In genomic region chr2:74001121-74001520, GRCh38 we compare ENCODE assay signal across 9 cellular contexts. TPM values are rescaled to one million over a fixed set of nuclear protein-coding genes. Genes with fewer than 3 reads are reported as not detected.
DNase-seq lines count a peak whose midpoint lies in the region; ATAC-seq and TF ChIP-seq lines count a peak whose summit lies in the region.
"Had no signal": no experiment of that assay in that cellular context is flagged by ENCODE, and none has a peak within 500 bp of the region (broad histone marks: within the 10 kb centered on the region; RNA-seq: fewer than 3 reads in every experiment).

No MANE protein-coding gene starts in this region.

- H3K4me1 Mint-ChIP-seq in activated B cell treated with CpG ODN at 0.5 μM for 24 hours: peaks cover 75% of the 10 kb centered on the region

- ATAC-seq in activated B cell treated with CpG ODN at 0.5 μM for 24 hours (ENCODE audit: low read depth) (no peak), HG03457 (IDR thresholded peaks at IDR 0.05; ENCODE audit: unreplicated experiment) (no peak), GM21737 (IDR thresholded peaks at IDR 0.05; ENCODE audit: unreplicated experiment) (no peak)

- peak; percentile 40 for DNase-seq in stimulated activated CD4-positive, alpha-beta T cell treated with anti-CD3 and anti-CD28 coated beads, Interleukin-1b, Interleukin-23, amount 100 ng/mL, for 48 hours
- no peak for DNase-seq in stimulated activated CD4-positive, alpha-beta T cell treated with anti-CD3 and anti-CD28 coated beads, Interleukin-4, amount 100 ng/mL, for 1 hour
- DNase-seq in activated B cell treated with CpG ODN at 0.5 μM for 24 hours (no peak), kidney tubule cell (ENCODE audit: low spot score) (peak; percentile 78), SHP77 (lab: John Stamatoyannopoulos, UW) (no peak), NCI-H1092 treated with DMSO at 0.1 percent for 48 hours (lab: John Stamatoyannopoulos, UW) (no peak)
- DNase-seq: NCI-H1694 had no signal

- CTCF ChIA-PET in activated B cell treated with CpG ODN at 0.5 μM for 24 hours (lab: Charles Lee): interaction anchor here (1.2 to 1.6 kb wide), 2 partner anchors 22 to 30 kb away, joined by 3 to 4 read pairs; no protein-coding TSS in a partner anchor

- intact Hi-C loops in activated B cell treated with CpG ODN at 0.5 μM for 24 hours (cut with micrococcal nuclease): loop anchor here (5.0 kb wide), 1 partner anchor 121 kb away; no protein-coding TSS in a partner anchor

- peak overlapping the region; percentile 81 for H3K4me3 Mint-ChIP-seq in activated B cell treated with CpG ODN at 0.5 μM for 24 hours

- no peak for TF ChIP-seq CTCF in activated B cell treated with CpG ODN at 0.5 μM for 24 hours (IDR thresholded peaks at IDR 0.05)

- peaks cover 41% of the 10 kb centered on the region for H3K36me3 Mint-ChIP-seq in activated B cell treated with CpG ODN at 0.5 μM for 24 hours (ENCODE audit: low read depth)

- no peaks in the 10 kb centered on the region for H3K27me3 Mint-ChIP-seq in activated B cell treated with CpG ODN at 0.5 μM for 24 hours

- POLR2A ChIA-PET in activated B cell treated with CpG ODN at 0.5 μM for 24 hours (lab: Charles Lee): interaction anchor here (0.6 to 3.3 kb wide), 9 partner anchors 9 to 294 kb away, joined by 3 to 36 read pairs (median 7); partner anchors contain the start of genes DGUOK and TET3

- H3K27ac Mint-ChIP-seq in activated B cell treated with CpG ODN at 0.5 μM for 24 hours: peak overlapping the region; percentile 83

- H3K9me3 Mint-ChIP-seq in activated B cell treated with CpG ODN at 0.5 μM for 24 hours: no peaks in the 10 kb centered on the region

RNA-seq across cellular contexts. Expression of gene TET3, which starts 16.4 kb away (rescaled TPM):
- 52.6 and 60.1 TPM in 2 replicates for total RNA-seq in activated B cell treated with CpG ODN at 0.5 μM for 24 hours

Comparison
In these comparisons a context has a peak if more than half of its experiments do, and no peak if none do; other contexts are left out.
1. DNase-seq: peak in stimulated activated CD4-positive, alpha-beta T cell treated with anti-CD3 and anti-CD28 coated beads, Interleukin-1b, Interleukin-23, amount 100 ng/mL, for 48 hours (single experiment) and kidney tubule cell (single experiment); none in stimulated activated CD4-positive, alpha-beta T cell treated with anti-CD3 and anti-CD28 coated beads, Interleukin-4, amount 100 ng/mL, for 1 hour (single experiment), activated B cell treated with CpG ODN at 0.5 μM for 24 hours (single experiment), SHP77 (0 of 2) and NCI-H1092 treated with DMSO at 0.1 percent for 48 hours (single experiment).